Comparison of ENCODE assay signal across 28 cellular contexts in the genomic region with DNA sequence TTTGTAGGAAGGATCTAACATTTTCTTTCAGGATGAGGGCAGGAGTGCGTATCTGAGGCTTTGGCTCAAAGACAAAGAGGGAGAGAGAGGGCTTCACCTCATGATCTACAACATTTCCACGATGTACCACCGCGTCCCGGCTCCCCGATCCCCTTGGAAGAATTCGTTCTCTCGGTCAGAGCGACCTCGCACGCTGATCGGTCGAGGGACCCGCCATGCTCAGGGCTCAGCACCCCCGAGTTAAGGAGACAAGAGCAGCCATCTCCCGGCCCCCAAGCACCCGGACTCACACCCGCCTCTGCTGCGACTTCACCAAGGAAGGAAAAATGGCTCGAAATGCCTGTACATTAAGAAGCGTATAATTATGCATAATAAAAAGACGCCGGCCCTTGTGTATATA.
"Had no signal": no experiment of that assay in that cellular context is flagged by ENCODE, and none has a peak within 500 bp of the region (broad histone marks: within the 10 kb centered on the region; RNA-seq: fewer than 3 reads in every experiment).

No MANE protein-coding gene starts in this region.

- ATAC-seq: left cardiac atrium; left lobe of liver; left ventricle myocardium superior; lower lobe of right lung; naive thymus-derived CD8-positive, alpha-beta T cell; pancreas; right lobe of liver; stimulated activated naive B cell treated with anti-CD40 and anti-IgM and Interleukin-4, amounts not matched to agents 10 μg/mL and 1 μg/mL and 100 μg/mL, for 72 hours; stimulated activated naive CD8-positive, alpha-beta T cell treated with anti-CD3 and anti-CD28 coated beads, Interleukin-15, Interleukin-2, amounts not matched to agents 100 U/mL and 50 U/mL, for 24 hours had no signal

- H3K27ac Mint-ChIP-seq: naive thymus-derived CD8-positive, alpha-beta T cell; nephron; stimulated activated naive B cell treated with anti-CD40 and anti-IgM and Interleukin-4, amounts not matched to agents 10 μg/mL and 1 μg/mL and 100 μg/mL, for 72 hours had no signal

- H3K27ac ChIP-seq: lower lobe of right lung, pancreas, right atrium auricular region, right lobe of liver, stomach, testis, thyroid gland, transverse colon, vagina had no signal

- H3K4me1 Mint-ChIP-seq: naive thymus-derived CD8-positive, alpha-beta T cell; stimulated activated naive B cell treated with anti-CD40 and anti-IgM and Interleukin-4, amounts not matched to agents 10 μg/mL and 1 μg/mL and 100 μg/mL, for 72 hours had no signal

- H3K36me3 ChIP-seq: lower lobe of right lung, pancreas, right atrium auricular region, right lobe of liver, stomach, thyroid gland, transverse colon, vagina had no signal

- H3K4me2 ChIP-seq: smooth muscle cell had no signal

- FAIRE-seq: keratinocyte, pancreas had no signal

- H3K4me1 ChIP-seq: lower lobe of right lung, pancreas, right atrium auricular region, right lobe of liver, stomach, testis, transverse colon, vagina had no signal

- H3K27me3 ChIP-seq: pancreas, right atrium auricular region, testis, thyroid gland, vagina had no signal

- H3K36me3 Mint-ChIP-seq: naive thymus-derived CD8-positive, alpha-beta T cell; stimulated activated naive B cell treated with anti-CD40 and anti-IgM and Interleukin-4, amounts not matched to agents 10 μg/mL and 1 μg/mL and 100 μg/mL, for 72 hours had no signal

- DNase-seq: head of caudate nucleus; hippocampal formation; kidney glomerular epithelial cell; left cardiac atrium; left ventricle myocardium superior; lower lobe of right lung; mammary epithelial cell; mesenchymal stem cell; naive thymus-derived CD8-positive, alpha-beta T cell; nucleus accumbens; pancreas; right lobe of liver; stimulated activated CD4-positive, alpha-beta T cell treated with anti-CD3 and anti-CD28 coated beads, Interleukin-12 subunit alpha, Interleukin-12 subunit beta, amount 100 ng/mL, for 4 hours; stimulated activated CD4-positive, alpha-beta T cell treated with anti-CD3 and anti-CD28 coated beads, Interleukin-15, amount 100 ng/mL, for 24 hours; stimulated activated CD4-positive, alpha-beta T cell treated with anti-CD3 and anti-CD28 coated beads, Interleukin-2, amount 100 ng/mL, for 24 hours; stimulated activated CD4-positive, alpha-beta T cell treated with anti-CD3 and anti-CD28 coated beads, Interleukin-4, amount 100 ng/mL, for 1 hour; stimulated activated naive B cell treated with anti-CD40 and anti-IgM and Interleukin-4, amounts not matched to agents 10 μg/mL and 1 μg/mL and 100 μg/mL, for 72 hours; stimulated activated naive CD8-positive, alpha-beta T cell treated with anti-CD3 and anti-CD28 coated beads, Interleukin-15, Interleukin-2, amounts not matched to agents 100 U/mL and 50 U/mL, for 24 hours; stomach; testis; thyroid gland; transverse colon had no signal

- H3K9me3 ChIP-seq: lower lobe of right lung, pancreas, right atrium auricular region, right lobe of liver, stomach, testis, thyroid gland, transverse colon, vagina had no signal

- H3K4me3 ChIP-seq: lower lobe of right lung, pancreas, right atrium auricular region, right lobe of liver, smooth muscle cell, stomach, thyroid gland, transverse colon, vagina had no signal

- H3K4me3 Mint-ChIP-seq: naive thymus-derived CD8-positive, alpha-beta T cell; nephron; stimulated activated naive B cell treated with anti-CD40 and anti-IgM and Interleukin-4, amounts not matched to agents 10 μg/mL and 1 μg/mL and 100 μg/mL, for 72 hours had no signal
